ENCODE assay signal across 8 cellular contexts in the genomic region with DNA sequence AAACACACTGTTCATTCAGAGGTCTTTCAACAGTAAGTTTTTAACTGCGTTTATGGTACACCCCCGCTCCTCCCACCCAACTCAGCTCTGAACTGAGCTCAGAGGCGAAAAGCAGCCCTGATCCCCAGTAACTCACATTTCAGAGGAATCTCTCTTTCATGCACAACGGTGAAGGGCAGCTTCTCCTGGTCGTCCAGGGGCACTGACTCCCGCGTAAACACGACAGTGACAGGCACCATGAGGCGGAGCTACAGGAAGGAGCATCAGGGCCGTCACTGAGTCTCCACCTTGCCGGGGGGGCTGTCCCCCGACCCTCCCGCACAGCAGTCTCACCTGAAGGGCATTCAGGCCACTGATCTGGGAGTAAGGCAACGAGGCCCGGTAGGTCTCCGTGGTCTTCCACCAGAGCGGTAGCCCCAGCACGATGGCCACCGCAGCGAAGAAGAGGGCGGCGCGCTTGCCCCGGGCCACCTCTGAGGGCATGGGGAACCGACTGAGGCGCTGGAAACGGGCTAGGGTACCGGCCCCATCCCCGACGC. TPM values are rescaled to one million over a fixed set of nuclear protein-coding genes. Genes with fewer than 3 reads are reported as not detected.
DNase-seq lines count a peak whose midpoint lies in the region; ATAC-seq and TF ChIP-seq lines count a peak whose summit lies in the region.

No MANE protein-coding gene starts in this region.

- peak overlapping the region; percentile 94 for H3K27ac Mint-ChIP-seq in activated naive CD8-positive, alpha-beta T cell treated with anti-CD3 and anti-CD28 coated beads for 36 hours

- H3K9me3 Mint-ChIP-seq in activated naive CD8-positive, alpha-beta T cell treated with anti-CD3 and anti-CD28 coated beads for 36 hours, result no peaks in the 10 kb centered on the region

- TF ChIP-seq POLR2A in Peyer's patch (IDR thresholded peaks at IDR 0.05), result no peak

- intact Hi-C loops in sciatic nerve (cut with DNase I), result no loop called here

- H3K36me3 Mint-ChIP-seq in activated naive CD8-positive, alpha-beta T cell treated with anti-CD3 and anti-CD28 coated beads for 36 hours, result peaks cover 20% of the 10 kb centered on the region

- ATAC-seq in GM18519 (IDR thresholded peaks at IDR 0.05; ENCODE audit: low FRiP score, unreplicated experiment) (peak; percentile 5), HG03342 (IDR thresholded peaks at IDR 0.05; ENCODE audit: unreplicated experiment) (peak; percentile 17), sciatic nerve (peak; percentile 41)

- H3K9me3 ChIP-seq in Peyer's patch, result no peaks in the 10 kb centered on the region
- no peaks in the 10 kb centered on the region for H3K9me3 ChIP-seq in right atrium auricular region

- in situ Hi-C loops in ACHN (cut with HindIII; ENCODE audit: low pct_ligation_motif_present, low pct_unique_long_range_greater_than_20kb, low sequenced_read_pairs), result no loop called here

- DNase-seq in ACHN, result peak; percentile 12
- peak; percentile 65 to 78 (median 73) for DNase-seq in Peyer's patch
- DNase-seq in activated naive CD8-positive, alpha-beta T cell treated with anti-CD3 and anti-CD28 coated beads for 36 hours, result peak; percentile 51
- no peak for DNase-seq in right atrium auricular region (ENCODE audit: low spot score)
- no peak for DNase-seq in sciatic nerve (ENCODE audit: low spot score)
- no peak for DNase-seq in NCI-H187 (lab: John Stamatoyannopoulos, UW)

- H3K4me1 Mint-ChIP-seq in activated naive CD8-positive, alpha-beta T cell treated with anti-CD3 and anti-CD28 coated beads for 36 hours, result peaks cover 37% of the 10 kb centered on the region

- no peaks in the 10 kb centered on the region for H3K27me3 ChIP-seq in Peyer's patch
- no peaks in the 10 kb centered on the region for H3K27me3 ChIP-seq in right atrium auricular region

- TF ChIP-seq CTCF in Peyer's patch (IDR thresholded peaks at IDR 0.05) (no peak), right atrium auricular region (IDR thresholded peaks at IDR 0.05) (no peak)

- H3K4me3 ChIP-seq in Peyer's patch (peak overlapping the region; percentile 79 to 93 (median 88)), right atrium auricular region (peak overlapping the region; percentile 73 to 85)

- H3K27me3 Mint-ChIP-seq in activated naive CD8-positive, alpha-beta T cell treated with anti-CD3 and anti-CD28 coated beads for 36 hours, result no peaks in the 10 kb centered on the region

- H3K27ac ChIP-seq in Peyer's patch, result peak overlapping the region; percentile 82 to 91 (median 86)
- H3K27ac ChIP-seq in right atrium auricular region, result peak overlapping the region; percentile 79 to 84

- H3K4me1 ChIP-seq in Peyer's patch (peaks cover 5 to 50% (median 13%) of the 10 kb centered on the region in 4 donors), right atrium auricular region (peaks cover 0 to 48% of the 10 kb centered on the region in 2 donors)

- H3K36me3 ChIP-seq in Peyer's patch, result peaks cover 0 to 20% (median 0%) of the 10 kb centered on the region in 3 donors
- peaks cover 6% of the 10 kb centered on the region for H3K36me3 ChIP-seq in right atrium auricular region

- H3K4me3 Mint-ChIP-seq in activated naive CD8-positive, alpha-beta T cell treated with anti-CD3 and anti-CD28 coated beads for 36 hours, result peak overlapping the region; percentile 85

RNA-seq across cellular contexts. Expression of gene PIGS, which starts 0.5 kb away (rescaled TPM):
- total RNA-seq in Peyer's patch (100 to 1,000 TPM in 2 of 4 donors, 10 to 100 TPM in 2; 47.0 to 188 (median 107) TPM), right atrium auricular region (10 to 100 TPM; 51.6 to 74.8 TPM), sciatic nerve (40.4 TPM)
- 10 to 100 TPM; 41.5 to 42.5 TPM for total RNA-seq in activated naive CD8-positive, alpha-beta T cell treated with anti-CD3 and anti-CD28 coated beads for 36 hours

RNA-seq across cellular contexts. Expression of gene ALDOC, which starts 5.9 kb away (rescaled TPM):
- total RNA-seq in Peyer's patch, result 100 to 1,000 TPM in 2 of 4 donors, 10 to 100 TPM in 2; 14.9 to 192 (median 120) TPM
- 10 to 100 TPM; 85.6 to 85.8 TPM for total RNA-seq in activated naive CD8-positive, alpha-beta T cell treated with anti-CD3 and anti-CD28 coated beads for 36 hours
- 100 to 1,000 TPM; 355 to 363 TPM for total RNA-seq in right atrium auricular region
- 99.7 TPM for total RNA-seq in sciatic nerve

RNA-seq across cellular contexts. Expression of gene UNC119, which starts 18.4 kb away (rescaled TPM):
- total RNA-seq in Peyer's patch (10 to 100 TPM; 22.6 to 39.2 (median 31.4) TPM), right atrium auricular region (10 to 100 TPM; 19.6 to 30.3 TPM), sciatic nerve (28.3 TPM)
- total RNA-seq in activated naive CD8-positive, alpha-beta T cell treated with anti-CD3 and anti-CD28 coated beads for 36 hours, result 10 to 100 TPM; 31.5 to 34.3 TPM

RNA-seq across cellular contexts. Expression of gene SPAG5, which starts 28.0 kb away (rescaled TPM):
- 10 to 100 TPM; 40.3 to 67.7 (median 49.6) TPM for total RNA-seq in Peyer's patch
- total RNA-seq in activated naive CD8-positive, alpha-beta T cell treated with anti-CD3 and anti-CD28 coated beads for 36 hours, result 100 to 1,000 TPM; 111 to 122 TPM
- total RNA-seq in right atrium auricular region, result 1 to 10 TPM in 1 of 2 donors, under 1 TPM in 1; 0.98 to 1.1 TPM
- total RNA-seq in sciatic nerve, result 20.9 TPM

RNA-seq across cellular contexts. Expression of gene RSKR, which starts 43.2 kb away (rescaled TPM):
- total RNA-seq in Peyer's patch (10 to 100 TPM; 11.6 to 36.8 (median 23.3) TPM), right atrium auricular region (1 to 10 TPM; 1.3 to 1.8 TPM), sciatic nerve (14.4 TPM)
- total RNA-seq in activated naive CD8-positive, alpha-beta T cell treated with anti-CD3 and anti-CD28 coated beads for 36 hours, result 10 to 100 TPM; 14.3 to 17.8 TPM

Comparison
In these comparisons a context has a peak if more than half of its experiments do, and no peak if none do; other contexts are left out.
1. DNase-seq: peak in ACHN (single experiment), Peyer's patch (3 of 3) and activated naive CD8-positive, alpha-beta T cell treated with anti-CD3 and anti-CD28 coated beads for 36 hours (single experiment); none in right atrium auricular region (single experiment), sciatic nerve (single experiment) and NCI-H187 (0 of 2).
2. Peak in every context shown above with its lines, with median percentiles within 50 percentile points of each other: ATAC-seq.